1 cellular context compared by ENCODE assay signal in genomic region chr12:46266382-46266791, GRCh38.
TF ChIP-seq lines count a peak whose summit lies in the region.

No MANE protein-coding gene starts in this region.

TF ChIP-seq in K562, 482 proteins besides CTCF, POLR2A, EP300 and RAD21 (continued from another document and continues in another):
- TF ChIP-seq BDP1 (IDR thresholded peaks at IDR 0.05; ENCODE audit: insufficient read depth, insufficient read length) (no peak), ZNF609 (CRISPR knock-in tag; IDR thresholded peaks at IDR 0.05; ENCODE audit: borderline replicate concordance) (no peak), POLR2H (tag; IDR thresholded peaks at IDR 0.05; ENCODE audit: low read depth) (peak; percentile 49), ZMIZ1 (IDR thresholded peaks at IDR 0.05; ENCODE audit: low read depth in 2 of 2, low read length in 2 of 2) (no peak), PHF20 (IDR thresholded peaks at IDR 0.05; ENCODE audit: partially characterized antibody) (no peak), FOXA1 (IDR thresholded peaks at IDR 0.05; ENCODE audit: borderline replicate concordance) (no peak), CHAMP1 (IDR thresholded peaks at IDR 0.05) (no peak), KDM1A (IDR thresholded peaks at IDR 0.05) (peak in 1 of 2 experiments; percentile 17; a peak in 1 of 4 replicates), ZNF764 (CRISPR knock-in tag; IDR thresholded peaks at IDR 0.05; ENCODE audit: low read depth) (no peak), NR2C2 (CRISPR knock-in tag; IDR thresholded peaks at IDR 0.05) (no peak), NR2C2 (tag; IDR thresholded peaks at IDR 0.05) (0 out of 2 replicates have a peak, but pooled peaks have one; percentile 10), HSF4 (CRISPR knock-in tag; IDR thresholded peaks at IDR 0.05; ENCODE audit: borderline replicate concordance) (no peak), MAFG (tag; conservative IDR thresholded peaks at IDR 0.05) (no peak), RREB1 (CRISPR knock-in tag; IDR thresholded peaks at IDR 0.05) (no peak), KLF16 (IDR thresholded peaks at IDR 0.05) (no peak), SIX5 (IDR thresholded peaks at IDR 0.05; ENCODE audit: borderline replicate concordance in 1 of 2, insufficient read depth in 1 of 2, low read depth in 1 of 2, low read length in 2 of 2) (no peak), PML (IDR thresholded peaks at IDR 0.05; ENCODE audit: low read length) (no peak), DACH1 (IDR thresholded peaks at IDR 0.05; ENCODE audit: partially characterized antibody) (no peak), ZNF146 (CRISPR knock-in tag; IDR thresholded peaks at IDR 0.05; ENCODE audit: unreplicated experiment) (no peak), CBX8 (IDR thresholded peaks at IDR 0.05; ENCODE audit: borderline replicate concordance, extremely low read depth, low read depth, low read length, poor library complexity, severe bottlenecking) (no peak), ARID2 (IDR thresholded peaks at IDR 0.05) (no peak), SRSF7 (optimal IDR thresholded peaks at IDR 0.05; ENCODE audit: low read depth, low read length) (no peak), MCM2 (IDR thresholded peaks at IDR 0.05; ENCODE audit: low read depth) (no peak), YBX1 (IDR thresholded peaks at IDR 0.05) (no peak), BRD4 (IDR thresholded peaks at IDR 0.05) (no peak), ZNF3 (CRISPR knock-in tag; IDR thresholded peaks at IDR 0.05) (no peak), SAP30 (IDR thresholded peaks at IDR 0.05; ENCODE audit: borderline replicate concordance, insufficient read depth, low read depth, low read length, poor library complexity, severe bottlenecking) (no peak), POLR2G (IDR thresholded peaks at IDR 0.05; ENCODE audit: low read depth, low read length) (no peak), RAD51 (IDR thresholded peaks at IDR 0.05; ENCODE audit: borderline replicate concordance, low read depth) (peak; percentile 46; the same call in 1 of the 2 replicates)
- TF ChIP-seq, protein P1, sequence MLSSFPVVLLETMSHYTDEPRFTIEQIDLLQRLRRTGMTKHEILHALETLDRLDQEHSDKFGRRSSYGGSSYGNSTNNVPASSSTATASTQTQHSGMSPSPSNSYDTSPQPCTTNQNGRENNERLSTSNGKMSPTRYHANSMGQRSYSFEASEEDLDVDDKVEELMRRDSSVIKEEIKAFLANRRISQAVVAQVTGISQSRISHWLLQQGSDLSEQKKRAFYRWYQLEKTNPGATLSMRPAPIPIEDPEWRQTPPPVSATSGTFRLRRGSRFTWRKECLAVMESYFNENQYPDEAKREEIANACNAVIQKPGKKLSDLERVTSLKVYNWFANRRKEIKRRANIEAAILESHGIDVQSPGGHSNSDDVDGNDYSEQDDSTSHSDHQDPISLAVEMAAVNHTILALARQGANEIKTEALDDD (IDR thresholded peaks at IDR 0.05) = no peak
- TF ChIP-seq, protein P2, sequence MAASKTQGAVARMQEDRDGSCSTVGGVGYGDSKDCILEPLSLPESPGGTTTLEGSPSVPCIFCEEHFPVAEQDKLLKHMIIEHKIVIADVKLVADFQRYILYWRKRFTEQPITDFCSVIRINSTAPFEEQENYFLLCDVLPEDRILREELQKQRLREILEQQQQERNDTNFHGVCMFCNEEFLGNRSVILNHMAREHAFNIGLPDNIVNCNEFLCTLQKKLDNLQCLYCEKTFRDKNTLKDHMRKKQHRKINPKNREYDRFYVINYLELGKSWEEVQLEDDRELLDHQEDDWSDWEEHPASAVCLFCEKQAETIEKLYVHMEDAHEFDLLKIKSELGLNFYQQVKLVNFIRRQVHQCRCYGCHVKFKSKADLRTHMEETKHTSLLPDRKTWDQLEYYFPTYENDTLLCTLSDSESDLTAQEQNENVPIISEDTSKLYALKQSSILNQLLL (CRISPR knock-in tag; IDR thresholded peaks at IDR 0.05; ENCODE audit: borderline replicate concordance) = no peak
- TF ChIP-seq, protein P3, sequence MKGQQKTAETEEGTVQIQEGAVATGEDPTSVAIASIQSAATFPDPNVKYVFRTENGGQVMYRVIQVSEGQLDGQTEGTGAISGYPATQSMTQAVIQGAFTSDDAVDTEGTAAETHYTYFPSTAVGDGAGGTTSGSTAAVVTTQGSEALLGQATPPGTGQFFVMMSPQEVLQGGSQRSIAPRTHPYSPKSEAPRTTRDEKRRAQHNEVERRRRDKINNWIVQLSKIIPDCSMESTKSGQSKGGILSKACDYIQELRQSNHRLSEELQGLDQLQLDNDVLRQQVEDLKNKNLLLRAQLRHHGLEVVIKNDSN (CRISPR knock-in tag; IDR thresholded peaks at IDR 0.05) = peak; percentile 61
- TF ChIP-seq, protein P4, sequence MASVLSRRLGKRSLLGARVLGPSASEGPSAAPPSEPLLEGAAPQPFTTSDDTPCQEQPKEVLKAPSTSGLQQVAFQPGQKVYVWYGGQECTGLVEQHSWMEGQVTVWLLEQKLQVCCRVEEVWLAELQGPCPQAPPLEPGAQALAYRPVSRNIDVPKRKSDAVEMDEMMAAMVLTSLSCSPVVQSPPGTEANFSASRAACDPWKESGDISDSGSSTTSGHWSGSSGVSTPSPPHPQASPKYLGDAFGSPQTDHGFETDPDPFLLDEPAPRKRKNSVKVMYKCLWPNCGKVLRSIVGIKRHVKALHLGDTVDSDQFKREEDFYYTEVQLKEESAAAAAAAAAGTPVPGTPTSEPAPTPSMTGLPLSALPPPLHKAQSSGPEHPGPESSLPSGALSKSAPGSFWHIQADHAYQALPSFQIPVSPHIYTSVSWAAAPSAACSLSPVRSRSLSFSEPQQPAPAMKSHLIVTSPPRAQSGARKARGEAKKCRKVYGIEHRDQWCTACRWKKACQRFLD (CRISPR knock-in tag; IDR thresholded peaks at IDR 0.05) = 0 out of 2 replicates have a peak, but pooled peaks have one; percentile 29
